8 cellular contexts compared by ENCODE assay signal in genomic region chr16:58198739-58199411, GRCh38. TPM values are rescaled to one million over a fixed set of nuclear protein-coding genes. Genes with fewer than 3 reads are reported as not detected.
DNase-seq lines count a peak whose midpoint lies in the region; ATAC-seq and TF ChIP-seq lines count a peak whose summit lies in the region.

No MANE protein-coding gene starts in this region.

- DNase-seq in activated naive CD4-positive, alpha-beta T cell treated with anti-CD3 and anti-CD28 coated beads for 36 hours: no peak
- DNase-seq in activated naive CD4-positive, alpha-beta T cell (lab: John Stamatoyannopoulos, UW): no peak
- DNase-seq in T-cell: no peak
- DNase-seq in glutamatergic neuron: no peak
- no peak for DNase-seq in DMS 273 treated with DMSO at 0.1 percent for 48 hours (lab: John Stamatoyannopoulos, UW)
- no peak for DNase-seq in anterior cingulate cortex (lab: John Stamatoyannopoulos, UW)
- no peak for DNase-seq in hypothalamus (lab: John Stamatoyannopoulos, UW)

- POLR2A ChIA-PET in T-cell (lab: Charles Lee): interaction anchor here (0.6 to 1.0 kb wide), 2 partner anchors 10 to 380 kb away, joined by 3 to 8 read pairs; no protein-coding TSS in a partner anchor

- H3K27me3 Mint-ChIP-seq in activated naive CD4-positive, alpha-beta T cell treated with anti-CD3 and anti-CD28 coated beads for 36 hours (ENCODE audit: low read depth): peaks cover 7% of the 10 kb centered on the region
- peaks cover 6 to 20% of the 10 kb centered on the region in 2 donors for H3K27me3 Mint-ChIP-seq in T-cell
- H3K27me3 Mint-ChIP-seq in glutamatergic neuron (ENCODE audit: unreplicated experiment): peaks cover 12% of the 10 kb centered on the region
- H3K27me3 Mint-ChIP-seq in stimulated activated memory B cell treated with anti-CD40 and anti-IgM and Interleukin-4, amounts not matched to agents 10 μg/mL and 1 μg/mL and 100 μg/mL, for 72 hours: no peaks in the 10 kb centered on the region

- peaks cover 18% of the 10 kb centered on the region for H3K36me3 Mint-ChIP-seq in activated naive CD4-positive, alpha-beta T cell treated with anti-CD3 and anti-CD28 coated beads for 36 hours (ENCODE audit: low read depth)
- peaks cover 17% of the 10 kb centered on the region for H3K36me3 Mint-ChIP-seq in T-cell
- no peaks in the 10 kb centered on the region for H3K36me3 Mint-ChIP-seq in glutamatergic neuron (ENCODE audit: unreplicated experiment)
- peaks cover 16% of the 10 kb centered on the region for H3K36me3 Mint-ChIP-seq in stimulated activated memory B cell treated with anti-CD40 and anti-IgM and Interleukin-4, amounts not matched to agents 10 μg/mL and 1 μg/mL and 100 μg/mL, for 72 hours

- no peak for ATAC-seq in T-cell (replicated peaks in 1 of 4)
- ATAC-seq in stimulated activated memory B cell treated with anti-CD40 and anti-IgM and Interleukin-4, amounts not matched to agents 10 μg/mL and 1 μg/mL and 100 μg/mL, for 72 hours: no peak

- CTCF ChIA-PET in activated naive CD4-positive, alpha-beta T cell treated with anti-CD3 and anti-CD28 coated beads for 36 hours (lab: Charles Lee): interaction anchor here (0.6 to 1.2 kb wide), 5 partner anchors 8 to 253 kb away, joined by 3 to 4 read pairs (median 3); no protein-coding TSS in a partner anchor
- CTCF ChIA-PET in T-cell (lab: Charles Lee): interaction anchor here (0.7 to 0.9 kb wide), 4 partner anchors 9 to 71 kb away, joined by 3 read pairs; partner anchors contain the start of gene CFAP20 (in 1 of the 2)

- no peak for TF ChIP-seq CTCF in glutamatergic neuron (IDR thresholded peaks at IDR 0.05; ENCODE audit: partially characterized antibody, unreplicated experiment)

- peak overlapping the region; percentile 77 for H3K4me3 Mint-ChIP-seq in activated naive CD4-positive, alpha-beta T cell treated with anti-CD3 and anti-CD28 coated beads for 36 hours
- H3K4me3 Mint-ChIP-seq in T-cell (peak overlapping the region; percentile 70 to 80 (median 78)), glutamatergic neuron (ENCODE audit: unreplicated experiment) (peak overlapping the region; percentile 84)
- H3K4me3 Mint-ChIP-seq in stimulated activated memory B cell treated with anti-CD40 and anti-IgM and Interleukin-4, amounts not matched to agents 10 μg/mL and 1 μg/mL and 100 μg/mL, for 72 hours: peak overlapping the region; percentile 81

- no peak overlapping the region for H3K27ac Mint-ChIP-seq in activated naive CD4-positive, alpha-beta T cell treated with anti-CD3 and anti-CD28 coated beads for 36 hours
- peak overlapping the region; percentile 55 to 56 for H3K27ac Mint-ChIP-seq in T-cell
- H3K27ac Mint-ChIP-seq in glutamatergic neuron (ENCODE audit: unreplicated experiment): no peak overlapping the region
- peak overlapping the region; percentile 68 for H3K27ac Mint-ChIP-seq in stimulated activated memory B cell treated with anti-CD40 and anti-IgM and Interleukin-4, amounts not matched to agents 10 μg/mL and 1 μg/mL and 100 μg/mL, for 72 hours

- intact Hi-C loops in activated naive CD4-positive, alpha-beta T cell treated with anti-CD3 and anti-CD28 coated beads for 36 hours (cut with micrococcal nuclease): loop anchor here (1.0 to 5.0 kb wide), 4 partner anchors 50 to 462 kb away; partner anchors contain the start of genes CFAP20, KATNB1 and MMP15

- H3K9me3 Mint-ChIP-seq in activated naive CD4-positive, alpha-beta T cell treated with anti-CD3 and anti-CD28 coated beads for 36 hours: no peaks in the 10 kb centered on the region
- H3K9me3 Mint-ChIP-seq in T-cell (no peaks in the 10 kb centered on the region), glutamatergic neuron (ENCODE audit: unreplicated experiment) (peaks cover 6% of the 10 kb centered on the region)
- H3K9me3 Mint-ChIP-seq in stimulated activated memory B cell treated with anti-CD40 and anti-IgM and Interleukin-4, amounts not matched to agents 10 μg/mL and 1 μg/mL and 100 μg/mL, for 72 hours: no peaks in the 10 kb centered on the region

- peaks cover 26% of the 10 kb centered on the region for H3K4me1 Mint-ChIP-seq in activated naive CD4-positive, alpha-beta T cell treated with anti-CD3 and anti-CD28 coated beads for 36 hours (ENCODE audit: low read depth)
- peaks cover 37 to 42% (median 41%) of the 10 kb centered on the region in 3 donors for H3K4me1 Mint-ChIP-seq in T-cell
- peaks cover 6% of the 10 kb centered on the region for H3K4me1 Mint-ChIP-seq in glutamatergic neuron (ENCODE audit: low read depth, unreplicated experiment)
- H3K4me1 Mint-ChIP-seq in stimulated activated memory B cell treated with anti-CD40 and anti-IgM and Interleukin-4, amounts not matched to agents 10 μg/mL and 1 μg/mL and 100 μg/mL, for 72 hours: peaks cover 34% of the 10 kb centered on the region

RNA-seq across cellular contexts. Expression of gene CSNK2A2, which starts 1.0 kb away (rescaled TPM):
- total RNA-seq in activated naive CD4-positive, alpha-beta T cell treated with anti-CD3 and anti-CD28 coated beads for 36 hours: 10 to 100 TPM; 86.0 to 86.7 TPM
- total RNA-seq in T-cell (10 to 100 TPM; 51.9 to 62.4 (median 55.0) TPM), glutamatergic neuron (ENCODE audit: unreplicated experiment) (87.6 TPM)

Comparison
In these comparisons a context has a peak if more than half of its experiments do, and no peak if none do; other contexts are left out.
1. H3K27ac Mint-ChIP-seq: peak in T-cell (2 of 2) and stimulated activated memory B cell treated with anti-CD40 and anti-IgM and Interleukin-4, amounts not matched to agents 10 μg/mL and 1 μg/mL and 100 μg/mL, for 72 hours (single experiment); none in activated naive CD4-positive, alpha-beta T cell treated with anti-CD3 and anti-CD28 coated beads for 36 hours (single experiment) and glutamatergic neuron (single experiment).
2. Peak in every context shown above with its lines, with median percentiles within 50 percentile points of each other: H3K4me3 Mint-ChIP-seq.